In the genomic region with DNA sequence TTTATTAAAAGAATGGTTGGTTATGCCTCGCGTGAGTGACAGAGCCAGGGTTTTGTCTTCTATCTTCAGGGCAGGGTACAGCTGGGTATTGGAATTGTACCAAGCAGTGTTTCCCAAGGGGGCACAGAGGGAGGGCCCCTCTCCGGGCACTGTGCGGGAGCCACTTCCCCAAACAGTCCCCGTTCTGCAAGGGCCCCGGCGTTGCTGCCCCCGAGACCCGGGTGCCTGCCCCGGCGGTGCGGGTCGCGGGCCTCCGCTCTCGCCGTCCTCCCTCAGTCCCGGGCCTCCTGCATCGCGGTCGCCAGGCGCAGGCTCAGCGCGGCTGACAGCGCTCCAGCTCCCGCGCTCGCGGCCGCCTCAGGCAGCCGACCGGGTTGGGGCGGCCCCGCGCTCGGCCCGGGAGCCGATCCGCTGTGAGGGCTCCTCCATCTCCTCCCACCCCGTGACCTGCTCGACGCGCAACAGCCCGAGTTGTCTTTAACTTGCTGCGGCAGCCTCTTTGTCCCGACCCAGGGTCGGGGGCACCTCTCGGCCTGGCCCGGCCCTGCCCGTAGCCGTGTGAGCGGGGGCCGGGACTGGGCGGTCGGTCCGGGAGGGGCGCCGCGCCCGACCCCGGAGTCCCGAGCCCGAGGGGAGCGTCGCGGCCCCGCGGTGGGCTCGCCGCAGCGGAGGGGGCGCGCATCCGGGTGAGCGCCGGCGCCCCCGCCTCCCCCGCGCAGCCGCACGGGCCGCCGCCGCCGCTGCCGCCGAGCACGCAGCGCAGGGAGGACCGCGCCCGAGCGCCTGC, we compare ENCODE assay signal across 8 cellular contexts. TPM values are rescaled to one million over a fixed set of nuclear protein-coding genes. Genes with fewer than 3 reads are reported as not detected.
A peak's percentile ranks its signal among the peaks of the same experiment; 100 is the strongest.
DNase-seq lines count a peak whose midpoint lies in the region; ATAC-seq and TF ChIP-seq lines count a peak whose summit lies in the region.

No MANE protein-coding gene starts in this region.

- H3K4me3 Mint-ChIP-seq in T-cell = peak overlapping the region; percentile 62 to 74 (median 67)

- H3K4me1 ChIP-seq in ascending aorta = peaks cover 0 to 8% of the 10 kb centered on the region in 2 donors

- peak overlapping the region; percentile 93 to 100 for H3K27ac ChIP-seq in ascending aorta

- peak overlapping the region; percentile 84 to 86 for H3K4me3 ChIP-seq in ascending aorta
- peak overlapping the region; percentile 56 for H3K4me3 ChIP-seq in retinal pigment epithelial cell (ENCODE audit: low read length)

- CTCF ChIA-PET in T-cell (lab: Charles Lee) = no interaction called here

- TF ChIP-seq CTCF in GM20000 (IDR thresholded peaks at IDR 0.05; ENCODE audit: extremely low read depth, missing control alignments) (no peak), ascending aorta (IDR thresholded peaks at IDR 0.05) (no peak), retinal pigment epithelial cell (conservative IDR thresholded peaks at IDR 0.05; ENCODE audit: low read depth, low read length) (no peak)

- no peaks in the 10 kb centered on the region for H3K9me3 Mint-ChIP-seq in T-cell

- peaks cover 29 to 32% (median 31%) of the 10 kb centered on the region in 3 donors for H3K4me1 Mint-ChIP-seq in T-cell

- H3K27ac Mint-ChIP-seq in T-cell = no peak overlapping the region

- no peaks in the 10 kb centered on the region for H3K9me3 ChIP-seq in ascending aorta

- H3K27me3 Mint-ChIP-seq in T-cell = peaks cover 3 to 11% of the 10 kb centered on the region in 2 donors

- no peaks in the 10 kb centered on the region for H3K36me3 Mint-ChIP-seq in T-cell

- no peaks in the 10 kb centered on the region for H3K27me3 ChIP-seq in ascending aorta

- intact Hi-C loops in ascending aorta (cut with DNase I) = loop anchor here (1.0 to 5.0 kb wide), 3 partner anchors 84 to 340 kb away; a partner anchor contains a TSS

- DNase-seq in DMS53 (lab: John Stamatoyannopoulos, UW) (peak; percentile 85), GM20000 (ENCODE audit: low spot score) (peak; percentile 81), HuH-7 (ENCODE audit: low spot score) (peak; percentile 36), T-cell (peak; percentile 26 to 68 (median 46)), ascending aorta (ENCODE audit: low spot score in 2 of 2) (peak in 1 of 2 donors; percentile 72), hippocampal formation (lab: John Stamatoyannopoulos, UW) (peak; percentile 65 to 70), retinal pigment epithelial cell (ENCODE audit: low read depth) (peak; percentile 27)

- no peaks in the 10 kb centered on the region for H3K36me3 ChIP-seq in ascending aorta

- POLR2A ChIA-PET in T-cell (lab: Charles Lee) = interaction anchor here in 1 of 2 donors (0.6 kb wide), 1 partner anchor 18 kb away, joined by 3 read pairs; no protein-coding TSS in a partner anchor

- ATAC-seq in T-cell (replicated peaks in 1 of 4) = peak; percentile 76 to 82 (median 76)
- ATAC-seq in HG02970 (IDR thresholded peaks at IDR 0.05; ENCODE audit: low FRiP score, unreplicated experiment) = no peak

RNA-seq across cellular contexts. Expression of a gene that starts 0.6 kb away (rescaled TPM):
- total RNA-seq in T-cell (10 to 100 TPM; 28.2 to 34.2 (median 30.0) TPM), ascending aorta (37.5 TPM)
